ENCODE assay signal across 23 cellular contexts in the genomic region with DNA sequence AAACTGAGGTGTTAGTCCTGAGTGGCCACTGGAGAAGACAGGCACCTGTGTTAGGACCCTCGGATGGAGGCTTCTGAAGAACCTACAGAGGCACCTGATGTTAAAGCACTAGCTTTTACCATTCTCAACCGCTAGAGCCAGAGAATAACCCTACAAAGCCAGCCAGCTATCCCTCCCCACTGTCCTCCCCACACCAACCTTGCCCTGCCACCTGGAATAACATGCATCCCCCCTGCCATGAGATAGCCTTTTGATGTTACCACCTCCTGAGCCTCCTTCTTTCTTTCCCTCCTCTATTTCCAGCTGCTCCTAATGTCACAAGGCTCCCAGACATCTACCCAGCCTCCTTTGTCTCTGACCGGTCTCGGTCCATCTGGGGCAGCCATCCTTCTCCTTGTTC. TPM values are rescaled to one million over a fixed set of nuclear protein-coding genes. Genes with fewer than 3 reads are reported as not detected.
DNase-seq lines count a peak whose midpoint lies in the region; FAIRE-seq and TF ChIP-seq lines count a peak whose summit lies in the region.
"Had no signal": no experiment of that assay in that cellular context is flagged by ENCODE, and none has a peak within 500 bp of the region (broad histone marks: within the 10 kb centered on the region; RNA-seq: fewer than 3 reads in every experiment).

No MANE protein-coding gene starts in this region.

- no CpG with 5 or more reads among the region's 4 CpGs for WGBS in H9 (ENCODE audit: extremely low coverage, insufficient read length, low lambda C conversion rate)
- 66% methylated on average over 4 of the region's 4 CpGs; no CpG with 5 or more reads in 1 of the 2 experiments for WGBS in H1 (ENCODE audit: extremely low coverage in 1 of 2, insufficient coverage in 1 of 2, insufficient read length in 1 of 2, insufficient replicate concordance in 2 of 2, low coverage in 1 of 2, low lambda C conversion rate in 2 of 2, missing lambda C conversion rate in 1 of 2), 2 experiments

- no peak overlapping the region for H2BK120ac ChIP-seq in H9 (ENCODE audit: low read depth, low read length, poor library complexity, severe bottlenecking)
- no peak overlapping the region for H2BK120ac ChIP-seq in H1 (replicated peaks; ENCODE audit: low read depth, low read length)

- CTCF ChIA-PET in H1 (lab: Charles Lee; ENCODE audit: partially characterized antibody): interaction anchor here (0.6 to 6.0 kb wide), 20 partner anchors 8 to 842 kb away, joined by 3 to 42 read pairs (median 4); a partner anchor contains a TSS
- CTCF ChIA-PET in activated CD4-positive, alpha-beta memory T cell treated with anti-CD3 and anti-CD28 coated beads for 36 hours (lab: Charles Lee): interaction anchor here (0.9 to 1.0 kb wide), 2 partner anchors 439 to 645 kb away, joined by 3 read pairs; no protein-coding TSS in a partner anchor

- no peaks in the 10 kb centered on the region for H4K20me1 ChIP-seq in H9 (ENCODE audit: control insufficient read depth, insufficient read depth, insufficient read length)
- H4K20me1 ChIP-seq in H1 (replicated peaks in 1 of 2; ENCODE audit: control insufficient read depth in 1 of 2, insufficient read depth in 2 of 2, low read length in 2 of 2): no peaks in the 10 kb centered on the region

- DNase-seq in H9 (no peak), NCI-H69 (lab: John Stamatoyannopoulos, UW) (peak; percentile 31), H1 (ENCODE audit: low read depth in 1 of 2, low spot score in 2 of 2) (no peak), NCI-H2171 treated with DMSO at 0.1 percent for 48 hours (lab: John Stamatoyannopoulos, UW) (no peak), osteocyte (ENCODE audit: extremely low spot score, unreplicated experiment) (no peak)
- DNase-seq in activated effector memory CD4-positive, alpha-beta T cell treated with anti-CD3 and anti-CD28 coated beads, Interleukin-2, amount 50 U/mL, for 16 hours: no peak
- no peak for DNase-seq in activated CD4-positive, alpha-beta memory T cell treated with anti-CD3 and anti-CD28 coated beads for 36 hours
- DNase-seq: ACHN; BE2C; C1 segment of cervical spinal cord; CD4-positive, CD25-positive, alpha-beta regulatory T cell; CD8-positive, alpha-beta memory T cell; COR-L47; DMS 273 treated with DMSO at 0.1 percent for 48 hours; DMS53; DND-41; EL; HFFc6; IMR-90 had no signal

- H3K4ac ChIP-seq in H9 (ENCODE audit: low read depth, low read length): no peak overlapping the region
- no peak overlapping the region for H3K4ac ChIP-seq in H1 (replicated peaks; ENCODE audit: insufficient read length, low read depth, low read length)

- peaks cover 4% of the 10 kb centered on the region for H3K9me3 ChIP-seq in H9 (ENCODE audit: control insufficient read depth, low read depth, low read length)
- H3K9me3 ChIP-seq in H1 (ENCODE audit: insufficient read depth in 2 of 2, low read depth in 1 of 2, low read length in 1 of 2): peaks cover 1 to 4% of the 10 kb centered on the region in 2 experiments; a peak in 1 of 4 replicates
- H3K9me3 ChIP-seq: BE2C had no signal

- H2BK15ac ChIP-seq in H9 (ENCODE audit: low read depth, low read length) (no peak overlapping the region), H1 (ENCODE audit: low read length) (no peak overlapping the region)

- H3K9me3 Mint-ChIP-seq in H9: no peaks in the 10 kb centered on the region
- H3K9me3 Mint-ChIP-seq in activated CD4-positive, alpha-beta memory T cell treated with anti-CD3 and anti-CD28 coated beads for 36 hours: no peaks in the 10 kb centered on the region
- H3K9me3 Mint-ChIP-seq in osteocyte (ENCODE audit: unreplicated experiment): no peaks in the 10 kb centered on the region
- H3K9me3 Mint-ChIP-seq: CD4-positive, CD25-positive, alpha-beta regulatory T cell; CD8-positive, alpha-beta memory T cell; HFFc6 had no signal

- H3K4me3 Mint-ChIP-seq in H9 (no peak overlapping the region), osteocyte (ENCODE audit: unreplicated experiment) (no peak overlapping the region)
- no peak overlapping the region for H3K4me3 Mint-ChIP-seq in activated CD4-positive, alpha-beta memory T cell treated with anti-CD3 and anti-CD28 coated beads for 36 hours
- H3K4me3 Mint-ChIP-seq: CD4-positive, CD25-positive, alpha-beta regulatory T cell; CD8-positive, alpha-beta memory T cell; HFFc6 had no signal

- H3K56ac ChIP-seq in H9 (ENCODE audit: insufficient read length, low read depth, low read length) (no peak overlapping the region), H1 (replicated peaks; ENCODE audit: insufficient read length, low read depth, low read length) (no peak overlapping the region)

- TF ChIP-seq POLR2A in H1 (IDR thresholded peaks at IDR 0.05; ENCODE audit: control extremely low read depth in 1 of 2, low read depth in 2 of 2, low read length in 2 of 2): no peak

- H2AFZ ChIP-seq in H9 (ENCODE audit: low read length) (no peak overlapping the region), H1 (ENCODE audit: low read length) (no peak overlapping the region)

- H2BK5ac ChIP-seq in H9 (ENCODE audit: insufficient read length, low read length) (no peak overlapping the region), H1 (ENCODE audit: low read depth, low read length) (no peak overlapping the region)

- H3K4me2 ChIP-seq in H9 (ENCODE audit: insufficient read depth, insufficient read length, low read length) (no peak overlapping the region), H1 (ENCODE audit: insufficient read depth in 1 of 2, low read depth in 2 of 2, low read length in 2 of 2) (no peak overlapping the region)

- H3K27ac Mint-ChIP-seq in H9: no peak overlapping the region
- no peak overlapping the region for H3K27ac Mint-ChIP-seq in activated CD4-positive, alpha-beta memory T cell treated with anti-CD3 and anti-CD28 coated beads for 36 hours
- no peak overlapping the region for H3K27ac Mint-ChIP-seq in osteocyte (ENCODE audit: unreplicated experiment)
- H3K27ac Mint-ChIP-seq: CD4-positive, CD25-positive, alpha-beta regulatory T cell; CD8-positive, alpha-beta memory T cell; HFFc6 had no signal

- H4K91ac ChIP-seq in H9 (ENCODE audit: insufficient read length, low read depth, low read length) (no peak overlapping the region), H1 (replicated peaks; ENCODE audit: insufficient read length, low read length) (no peak overlapping the region)

- H3K27me3 ChIP-seq in H9 (ENCODE audit: insufficient read depth, low read length) (no peaks in the 10 kb centered on the region; the same call in 1 of the 2 replicates), H1 (replicated peaks in 1 of 4; ENCODE audit: control insufficient read depth in 3 of 4, extremely low read depth in 1 of 4, insufficient read depth in 3 of 4, low read length in 3 of 4) (peaks cover 0 to 2% (median 0%) of the 10 kb centered on the region in 4 experiments; a peak in 2 of 7 replicates)
- H3K27me3 ChIP-seq: BE2C had no signal

- H3K27me3 Mint-ChIP-seq in H9 (ENCODE audit: low read depth) (peaks cover 40% of the 10 kb centered on the region), osteocyte (ENCODE audit: unreplicated experiment) (peaks cover 20% of the 10 kb centered on the region)
- peaks cover 31% of the 10 kb centered on the region for H3K27me3 Mint-ChIP-seq in activated CD4-positive, alpha-beta memory T cell treated with anti-CD3 and anti-CD28 coated beads for 36 hours

- TF ChIP-seq EP300 in H1 (IDR thresholded peaks at IDR 0.05; ENCODE audit: borderline replicate concordance in 1 of 2, low read depth in 2 of 2, low read length in 2 of 2): no peak

- no peak overlapping the region for H2AK5ac ChIP-seq in H9 (ENCODE audit: insufficient read length, low read length)
- H2AK5ac ChIP-seq in H1 (ENCODE audit: low read depth, low read length): no peak overlapping the region

- TF ChIP-seq CTCF in H9 (conservative IDR thresholded peaks at IDR 0.05): 0 out of 3 replicates have a peak, but pooled peaks have one; percentile 13
- peak in 1 of 3 experiments; percentile 4; a peak in 1 of 4 replicates for TF ChIP-seq CTCF in H1 (IDR thresholded peaks at IDR 0.05; ENCODE audit: control extremely low read depth in 1 of 3, insufficient read depth in 1 of 3, low read depth in 1 of 3, low read length in 3 of 3)
- no peak for TF ChIP-seq CTCF in osteocyte (IDR thresholded peaks at IDR 0.05)

- no peak overlapping the region for H3T11ph ChIP-seq in H9 (ENCODE audit: low read length)

- H4K8ac ChIP-seq in H9 (replicated peaks; ENCODE audit: insufficient read length, low read depth, low read length) (no peak overlapping the region), H1 (ENCODE audit: extremely low read depth, insufficient read depth, low read length) (no peak overlapping the region)

- no peak for TF ChIP-seq RAD21 in H1 (IDR thresholded peaks at IDR 0.05 in 1 of 2, conservative IDR thresholded peaks at IDR 0.05 in 1 of 2; ENCODE audit: low read depth in 2 of 2, low read length in 2 of 2)

- H3K4me3 ChIP-seq in H1 (ENCODE audit: extremely low read depth in 1 of 4, insufficient read depth in 2 of 4, low read depth in 3 of 4, low read length in 4 of 4): no peak overlapping the region
- H3K4me3 ChIP-seq: GM12878 had no signal

- no peak overlapping the region for H2BK12ac ChIP-seq in H9 (ENCODE audit: insufficient read length, low read depth, low read length)
- H2BK12ac ChIP-seq in H1 (ENCODE audit: low read depth, low read length): no peak overlapping the region

- H3K79me2 ChIP-seq in H9 (ENCODE audit: insufficient read depth, low read length) (0 out of 2 replicates have a peak, but pooled peaks cover 2% of the 10 kb centered on the region), H1 (ENCODE audit: control insufficient read depth in 1 of 2, insufficient read depth in 2 of 2, low read length in 2 of 2) (no peaks in the 10 kb centered on the region)

- H3K27ac ChIP-seq in H9 (ENCODE audit: insufficient read length, low read depth, low read length) (no peak overlapping the region), H1 (ENCODE audit: low read depth, low read length) (no peak overlapping the region)

- H4K5ac ChIP-seq in H9 (ENCODE audit: insufficient read length, low read depth, low read length): no peak overlapping the region
- H4K5ac ChIP-seq in H1 (ENCODE audit: insufficient read length, low read depth, low read length): no peak overlapping the region

- H3K9ac ChIP-seq in H9 (ENCODE audit: extremely low read depth, insufficient read length, low read length) (no peak overlapping the region), H1 (replicated peaks in 1 of 4; ENCODE audit: extremely low read depth in 1 of 4, low read depth in 3 of 4, low read length in 3 of 4) (no peak overlapping the region)

- H3K79me1 ChIP-seq in H9 (ENCODE audit: insufficient read depth, low read depth, low read length, poor library complexity, severe bottlenecking): no peaks in the 10 kb centered on the region
- no peaks in the 10 kb centered on the region for H3K79me1 ChIP-seq in H1 (ENCODE audit: low read depth, low read length)

- POLR2A ChIA-PET in H1 (lab: Charles Lee; ENCODE audit: partially characterized antibody): no interaction called here
- POLR2A ChIA-PET in activated CD4-positive, alpha-beta memory T cell treated with anti-CD3 and anti-CD28 coated beads for 36 hours (lab: Charles Lee): no interaction called here

- intact Hi-C loops in activated CD4-positive, alpha-beta memory T cell treated with anti-CD3 and anti-CD28 coated beads for 36 hours (cut with micrococcal nuclease): no loop called here

- no peak overlapping the region for H3K23ac ChIP-seq in H9 (ENCODE audit: insufficient read length, low read depth, low read length)
- H3K23ac ChIP-seq in H1 (ENCODE audit: insufficient read length): no peak overlapping the region

- no peaks in the 10 kb centered on the region; a peak in 1 of 7 replicates for H3K36me3 Mint-ChIP-seq in H9 (ENCODE audit: insufficient read depth in 1 of 3, low read depth in 3 of 3)
- H3K36me3 Mint-ChIP-seq in activated CD4-positive, alpha-beta memory T cell treated with anti-CD3 and anti-CD28 coated beads for 36 hours: no peaks in the 10 kb centered on the region
- H3K36me3 Mint-ChIP-seq in osteocyte (ENCODE audit: unreplicated experiment): no peaks in the 10 kb centered on the region
- H3K36me3 Mint-ChIP-seq: CD4-positive, CD25-positive, alpha-beta regulatory T cell; CD8-positive, alpha-beta memory T cell had no signal

- no peak for FAIRE-seq in H1 (lab: Jason Lieb, UNC)
- FAIRE-seq: A204.1, GM12878, HTR-8/SVneo had no signal

- H2BK20ac ChIP-seq in H9 (ENCODE audit: low read depth, low read length, poor library complexity, severe bottlenecking) (no peak overlapping the region), H1 (ENCODE audit: low read length) (no peak overlapping the region)

- H3K36me3 ChIP-seq in H1 (ENCODE audit: control insufficient read depth in 2 of 4, insufficient read depth in 4 of 4, low read length in 3 of 4): no peaks in the 10 kb centered on the region
- H3K36me3 ChIP-seq: BE2C had no signal

- no peak overlapping the region for H3K14ac ChIP-seq in H9 (ENCODE audit: insufficient read depth, low read length)
- no peak overlapping the region for H3K14ac ChIP-seq in H1 (ENCODE audit: insufficient read length)

- no peak overlapping the region for H3K18ac ChIP-seq in H9 (ENCODE audit: insufficient read length, low read depth, low read length)
- H3K18ac ChIP-seq in H1 (ENCODE audit: extremely low read depth, low read length): no peak overlapping the region

- no peaks in the 10 kb centered on the region for H3K4me1 ChIP-seq in H9 (ENCODE audit: insufficient read depth, low read length)
- H3K4me1 ChIP-seq in H1 (replicated peaks in 1 of 4; ENCODE audit: control insufficient read depth in 3 of 4, insufficient read depth in 4 of 4, low read length in 3 of 4): peaks cover 0 to 1% (median 0%) of the 10 kb centered on the region in 4 experiments; a peak in 1 of 7 replicates
- H3K4me1 ChIP-seq: BE2C had no signal

- H3K23me2 ChIP-seq in H9 (ENCODE audit: insufficient read length, low read depth, low read length, poor library complexity, severe bottlenecking) (no peaks in the 10 kb centered on the region), H1 (ENCODE audit: low read depth, low read length) (no peaks in the 10 kb centered on the region)

- peaks cover 15 to 21% of the 10 kb centered on the region in 2 experiments for H3K4me1 Mint-ChIP-seq in H9
- no peaks in the 10 kb centered on the region for H3K4me1 Mint-ChIP-seq in activated CD4-positive, alpha-beta memory T cell treated with anti-CD3 and anti-CD28 coated beads for 36 hours (ENCODE audit: low read depth)
- H3K4me1 Mint-ChIP-seq in osteocyte (ENCODE audit: unreplicated experiment): peaks cover 4% of the 10 kb centered on the region
- H3K4me1 Mint-ChIP-seq: CD8-positive, alpha-beta memory T cell had no signal

RNA-seq across cellular contexts. Expression of a gene that starts 28.1 kb away (rescaled TPM):
- 47.0 and 47.4 TPM in 2 replicates for total RNA-seq in H9 (2021)
- 43.3 and 49.1 TPM in 2 replicates for total RNA-seq in H1 (2021; fragmentation: NEBNext Ultra II Directional; extraction: Animal tissue kit (Norgen Biotek cat#: 25700))
- polyA plus RNA-seq in H1 (2011; rRNA removed): 30.3 and 42.5 TPM in 2 replicates
- polyA plus RNA-seq in H1 (2011; cell fraction: cytosol; rRNA removed): 43.8 TPM
- 37.3 TPM for polyA plus RNA-seq in H1 (2011; cell fraction: nucleus; rRNA removed)
- 39.8 to 50.6 TPM (median 48.3 TPM) in 4 replicates for polyA plus RNA-seq in H1 (2012, experiment 1 of 2)
- 29.3 TPM for polyA plus RNA-seq in H1 (2012, experiment 2 of 2)
- polyA plus RNA-seq in H1 (2013, experiment 1 of 2): 26.9 TPM
- 29.2 TPM for polyA plus RNA-seq in H1 (2013, experiment 2 of 2)
- 40.6 and 49.0 TPM in 2 replicates for polyA minus RNA-seq in H1 (2011; rRNA and poly(A)+ RNA removed)
- 19.9 TPM for polyA minus RNA-seq in H1 (2011; cell fraction: cytosol; rRNA and poly(A)+ RNA removed)
- 16.3 TPM for polyA minus RNA-seq in H1 (2011; cell fraction: nucleus; rRNA and poly(A)+ RNA removed)
- 10 to 100 TPM; 23.7 to 28.1 TPM for total RNA-seq in activated CD4-positive, alpha-beta memory T cell treated with anti-CD3 and anti-CD28 coated beads for 36 hours
- 69.4 and 71.4 TPM in 2 replicates for total RNA-seq in osteocyte

RNA-seq across cellular contexts. Expression of a gene that starts 35.0 kb away (rescaled TPM):
- total RNA-seq in H9 (2021) (4.1 and 5.6 TPM in 2 replicates), osteocyte (102 and 103 TPM in 2 replicates)
- total RNA-seq in H1 (2021; fragmentation: NEBNext Ultra II Directional; extraction: Animal tissue kit (Norgen Biotek cat#: 25700)): 7.4 and 10.1 TPM in 2 replicates
- polyA plus RNA-seq in H1 (2011; rRNA removed): 6.6 and 9.2 TPM in 2 replicates
- polyA plus RNA-seq in H1 (2011; cell fraction: cytosol; rRNA removed): 6.5 TPM
- polyA plus RNA-seq in H1 (2011; cell fraction: nucleus; rRNA removed): 16.1 TPM
- 5.4 to 10.2 TPM (median 7.7 TPM) in 4 replicates for polyA plus RNA-seq in H1 (2012, experiment 1 of 2)
- 7.4 TPM for polyA plus RNA-seq in H1 (2012, experiment 2 of 2)
- polyA plus RNA-seq in H1 (2013, experiment 1 of 2): 3.1 TPM
- polyA plus RNA-seq in H1 (2013, experiment 2 of 2): 3.6 TPM
- 6.5 and 7.2 TPM in 2 replicates for polyA minus RNA-seq in H1 (2011; rRNA and poly(A)+ RNA removed)
- 7.0 TPM for polyA minus RNA-seq in H1 (2011; cell fraction: cytosol; rRNA and poly(A)+ RNA removed)
- polyA minus RNA-seq in H1 (2011; cell fraction: nucleus; rRNA and poly(A)+ RNA removed): 12.3 TPM
- total RNA-seq in activated CD4-positive, alpha-beta memory T cell treated with anti-CD3 and anti-CD28 coated beads for 36 hours: 10 to 100 TPM; 42.7 to 43.6 TPM
- total RNA-seq: G401 had no signal
